20 cellular contexts compared by ENCODE assay signal in the genomic region with DNA sequence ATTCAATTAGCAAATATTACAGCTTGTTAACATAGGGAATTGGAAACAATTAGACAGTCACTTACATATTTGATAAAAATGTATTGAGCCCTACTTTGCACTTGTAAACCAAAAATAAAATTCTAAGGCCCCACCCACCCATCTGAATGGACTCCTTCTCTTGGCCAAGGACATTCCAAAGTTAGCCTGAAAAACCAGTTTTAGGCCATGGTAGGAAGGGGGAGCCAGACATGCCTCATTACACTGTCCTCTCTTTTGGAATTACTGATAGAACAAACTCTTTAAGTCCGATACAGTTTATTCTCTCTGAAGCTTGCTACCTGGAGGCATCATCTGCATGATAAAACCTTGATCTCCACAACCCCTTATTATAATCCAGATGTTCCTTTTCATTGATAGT.
"Had no signal": no experiment of that assay in that cellular context is flagged by ENCODE, and none has a peak within 500 bp of the region (broad histone marks: within the 10 kb centered on the region; RNA-seq: fewer than 3 reads in every experiment).

No MANE protein-coding gene starts in this region.

- H3K27ac ChIP-seq: brain microvascular endothelial cell, colonic mucosa, gastrocnemius medialis, ovary, psoas muscle, transverse colon, VCaP had no signal

- H3K4me3 ChIP-seq: colonic mucosa, gastrocnemius medialis, ovary, psoas muscle, transverse colon had no signal

- ATAC-seq: activated naive CD8-positive, alpha-beta T cell treated with anti-CD3 and anti-CD28 coated beads, Interleukin-2, amount 50 U/mL, for 24 hours; activated T-cell treated with anti-CD3 and anti-CD28 coated beads, Interleukin-2, amount 50 U/mL, for 4 hours; gastrocnemius medialis; natural killer cell; psoas muscle; right cardiac atrium had no signal

- H3K9me3 Mint-ChIP-seq: natural killer cell had no signal

- H3K36me3 Mint-ChIP-seq: activated naive CD4-positive, alpha-beta T cell treated with anti-CD3 and anti-CD28 coated beads, Interleukin-2, amount 10 ng/mL, durations not matched to agents 7 days and 5 days; natural killer cell had no signal

- H3K4me1 Mint-ChIP-seq: activated naive CD4-positive, alpha-beta T cell treated with anti-CD3 and anti-CD28 coated beads, Interleukin-2, amount 10 ng/mL, durations not matched to agents 7 days and 5 days; central memory CD8-positive, alpha-beta T cell; natural killer cell had no signal

- H3K9me3 ChIP-seq: colonic mucosa, gastrocnemius medialis, ovary, psoas muscle had no signal

- H3K36me3 ChIP-seq: brain microvascular endothelial cell, colonic mucosa, gastrocnemius medialis, ovary, transverse colon had no signal

- H3K27ac Mint-ChIP-seq: activated naive CD4-positive, alpha-beta T cell treated with anti-CD3 and anti-CD28 coated beads, Interleukin-2, amount 10 ng/mL, durations not matched to agents 7 days and 5 days; activated naive CD8-positive, alpha-beta T cell treated with anti-CD3 and anti-CD28 coated beads, Interleukin-2, amount 50 U/mL, for 24 hours; natural killer cell; stimulated activated naive CD8-positive, alpha-beta T cell treated with anti-CD3 and anti-CD28 coated beads, Interleukin-15, Interleukin-2, amounts not matched to agents 100 ng/mL and 50 ng/mL, for 24 hours had no signal

- H3K27me3 ChIP-seq: brain microvascular endothelial cell, colonic mucosa, gastrocnemius medialis, ovary, transverse colon had no signal

- H3K4me1 ChIP-seq: colonic mucosa, gastrocnemius medialis, psoas muscle had no signal

- DNase-seq: activated CD4-positive, alpha-beta T cell treated with anti-CD3 and anti-CD28 coated beads, Interleukin-2, amount 50 U/mL, for 1 hour; activated CD4-positive, CD25-positive, alpha-beta regulatory T cell treated with anti-CD3 and anti-CD28 coated beads, Interleukin-2, amount 50 U/mL, for 72 hours; activated CD8-positive, alpha-beta memory T cell treated with anti-CD3 and anti-CD28 coated beads, Interleukin-2, amount 50 U/mL, for 4 hours; activated naive CD4-positive, alpha-beta T cell treated with anti-CD3 and anti-CD28 coated beads, Interleukin-2, amount 10 ng/mL, durations not matched to agents 7 days and 5 days; activated naive CD8-positive, alpha-beta T cell treated with anti-CD3 and anti-CD28 coated beads, Interleukin-2, amount 50 U/mL, for 24 hours; activated T-cell treated with anti-CD3 and anti-CD28 coated beads, Interleukin-2, amount 50 U/mL, for 4 hours; anterior cingulate cortex; brain microvascular endothelial cell; colonic mucosa; gastrocnemius medialis; head of caudate nucleus; natural killer cell; ovary; psoas muscle; right cardiac atrium; T-helper 2 cell; transverse colon had no signal

- H3K4me3 Mint-ChIP-seq: activated naive CD4-positive, alpha-beta T cell treated with anti-CD3 and anti-CD28 coated beads, Interleukin-2, amount 10 ng/mL, durations not matched to agents 7 days and 5 days; activated naive CD8-positive, alpha-beta T cell treated with anti-CD3 and anti-CD28 coated beads, Interleukin-2, amount 50 U/mL, for 24 hours; activated T-cell treated with anti-CD3 and anti-CD28 coated beads, Interleukin-2, amount 50 U/mL, for 4 hours; central memory CD8-positive, alpha-beta T cell; natural killer cell; stimulated activated naive CD8-positive, alpha-beta T cell treated with anti-CD3 and anti-CD28 coated beads, Interleukin-15, Interleukin-2, amounts not matched to agents 100 ng/mL and 50 ng/mL, for 24 hours had no signal
